3 cellular contexts compared by ENCODE assay signal in the genomic region with DNA sequence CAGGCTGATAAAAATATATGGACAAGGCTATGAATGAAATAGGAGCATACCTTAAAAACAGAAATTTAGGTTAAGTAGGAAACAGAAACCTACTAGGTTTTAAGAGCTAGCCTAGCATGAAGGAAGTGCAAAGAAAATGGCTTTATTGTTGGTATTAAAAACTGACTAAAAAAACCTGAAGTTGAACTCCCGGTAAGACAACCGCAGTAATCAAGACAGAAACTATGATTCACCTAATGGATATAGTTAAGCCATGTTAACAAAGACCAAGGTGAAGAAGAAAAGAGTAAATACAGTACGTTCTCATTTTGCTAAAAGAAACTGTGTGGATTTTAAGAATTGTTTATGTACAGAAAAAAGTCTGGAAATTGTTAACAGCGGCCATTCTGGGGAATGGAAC.
TF ChIP-seq lines count a peak whose summit lies in the region.

No MANE protein-coding gene starts in this region.

TF ChIP-seq in SK-N-SH, 30 proteins besides CTCF, POLR2A, EP300 and RAD21 (continued from another document):
- TF ChIP-seq TCF12 (IDR thresholded peaks at IDR 0.05) (no peak), CHD2 (IDR thresholded peaks at IDR 0.05; ENCODE audit: low read length, partially characterized antibody) (no peak), NRF1 (IDR thresholded peaks at IDR 0.05; ENCODE audit: low read depth, low read length) (no peak), FOXJ3 (CRISPR knock-in tag; IDR thresholded peaks at IDR 0.05) (no peak)
- TF ChIP-seq, protein P1, sequence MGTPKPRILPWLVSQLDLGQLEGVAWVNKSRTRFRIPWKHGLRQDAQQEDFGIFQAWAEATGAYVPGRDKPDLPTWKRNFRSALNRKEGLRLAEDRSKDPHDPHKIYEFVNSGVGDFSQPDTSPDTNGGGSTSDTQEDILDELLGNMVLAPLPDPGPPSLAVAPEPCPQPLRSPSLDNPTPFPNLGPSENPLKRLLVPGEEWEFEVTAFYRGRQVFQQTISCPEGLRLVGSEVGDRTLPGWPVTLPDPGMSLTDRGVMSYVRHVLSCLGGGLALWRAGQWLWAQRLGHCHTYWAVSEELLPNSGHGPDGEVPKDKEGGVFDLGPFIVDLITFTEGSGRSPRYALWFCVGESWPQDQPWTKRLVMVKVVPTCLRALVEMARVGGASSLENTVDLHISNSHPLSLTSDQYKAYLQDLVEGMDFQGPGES (IDR thresholded peaks at IDR 0.05; ENCODE audit: low read depth, low read length) = no peak
- TF ChIP-seq, protein P2, sequence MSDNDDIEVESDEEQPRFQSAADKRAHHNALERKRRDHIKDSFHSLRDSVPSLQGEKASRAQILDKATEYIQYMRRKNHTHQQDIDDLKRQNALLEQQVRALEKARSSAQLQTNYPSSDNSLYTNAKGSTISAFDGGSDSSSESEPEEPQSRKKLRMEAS (IDR thresholded peaks at IDR 0.05; ENCODE audit: low read depth) = no peak
TF ChIP-seq in SK-N-SH: peak in this region for 0.

TF ChIP-seq in SK-N-SH treated with all-trans-retinoic acid at 6 μM for 48 hours, 23 proteins besides CTCF, POLR2A, EP300 and RAD21 (continued from another document and continues in another):
- TF ChIP-seq CSDC2 (CRISPR knock-in tag; IDR thresholded peaks at IDR 0.05) (no peak), ZFP30 (CRISPR knock-in tag; IDR thresholded peaks at IDR 0.05) (no peak), ZFP3 (CRISPR knock-in tag; IDR thresholded peaks at IDR 0.05) (no peak), PPARA (CRISPR knock-in tag; IDR thresholded peaks at IDR 0.05; ENCODE audit: borderline replicate concordance) (no peak), ZNF8 (CRISPR knock-in tag; IDR thresholded peaks at IDR 0.05) (no peak), TCF4 (CRISPR knock-in tag; IDR thresholded peaks at IDR 0.05; ENCODE audit: borderline replicate concordance) (no peak), GLIS3 (CRISPR knock-in tag; IDR thresholded peaks at IDR 0.05) (no peak)
- TF ChIP-seq, protein P3, sequence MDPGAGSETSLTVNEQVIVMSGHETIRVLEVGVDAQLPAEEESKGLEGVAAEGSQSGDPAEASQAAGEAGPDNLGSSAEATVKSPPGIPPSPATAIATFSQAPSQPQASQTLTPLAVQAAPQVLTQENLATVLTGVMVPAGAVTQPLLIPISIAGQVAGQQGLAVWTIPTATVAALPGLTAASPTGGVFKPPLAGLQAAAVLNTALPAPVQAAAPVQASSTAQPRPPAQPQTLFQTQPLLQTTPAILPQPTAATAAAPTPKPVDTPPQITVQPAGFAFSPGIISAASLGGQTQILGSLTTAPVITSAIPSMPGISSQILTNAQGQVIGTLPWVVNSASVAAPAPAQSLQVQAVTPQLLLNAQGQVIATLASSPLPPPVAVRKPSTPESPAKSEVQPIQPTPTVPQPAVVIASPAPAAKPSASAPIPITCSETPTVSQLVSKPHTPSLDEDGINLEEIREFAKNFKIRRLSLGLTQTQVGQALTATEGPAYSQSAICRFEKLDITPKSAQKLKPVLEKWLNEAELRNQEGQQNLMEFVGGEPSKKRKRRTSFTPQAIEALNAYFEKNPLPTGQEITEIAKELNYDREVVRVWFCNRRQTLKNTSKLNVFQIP (CRISPR knock-in tag; IDR thresholded peaks at IDR 0.05; ENCODE audit: borderline replicate concordance, low read depth) = no peak
- TF ChIP-seq, protein P4, sequence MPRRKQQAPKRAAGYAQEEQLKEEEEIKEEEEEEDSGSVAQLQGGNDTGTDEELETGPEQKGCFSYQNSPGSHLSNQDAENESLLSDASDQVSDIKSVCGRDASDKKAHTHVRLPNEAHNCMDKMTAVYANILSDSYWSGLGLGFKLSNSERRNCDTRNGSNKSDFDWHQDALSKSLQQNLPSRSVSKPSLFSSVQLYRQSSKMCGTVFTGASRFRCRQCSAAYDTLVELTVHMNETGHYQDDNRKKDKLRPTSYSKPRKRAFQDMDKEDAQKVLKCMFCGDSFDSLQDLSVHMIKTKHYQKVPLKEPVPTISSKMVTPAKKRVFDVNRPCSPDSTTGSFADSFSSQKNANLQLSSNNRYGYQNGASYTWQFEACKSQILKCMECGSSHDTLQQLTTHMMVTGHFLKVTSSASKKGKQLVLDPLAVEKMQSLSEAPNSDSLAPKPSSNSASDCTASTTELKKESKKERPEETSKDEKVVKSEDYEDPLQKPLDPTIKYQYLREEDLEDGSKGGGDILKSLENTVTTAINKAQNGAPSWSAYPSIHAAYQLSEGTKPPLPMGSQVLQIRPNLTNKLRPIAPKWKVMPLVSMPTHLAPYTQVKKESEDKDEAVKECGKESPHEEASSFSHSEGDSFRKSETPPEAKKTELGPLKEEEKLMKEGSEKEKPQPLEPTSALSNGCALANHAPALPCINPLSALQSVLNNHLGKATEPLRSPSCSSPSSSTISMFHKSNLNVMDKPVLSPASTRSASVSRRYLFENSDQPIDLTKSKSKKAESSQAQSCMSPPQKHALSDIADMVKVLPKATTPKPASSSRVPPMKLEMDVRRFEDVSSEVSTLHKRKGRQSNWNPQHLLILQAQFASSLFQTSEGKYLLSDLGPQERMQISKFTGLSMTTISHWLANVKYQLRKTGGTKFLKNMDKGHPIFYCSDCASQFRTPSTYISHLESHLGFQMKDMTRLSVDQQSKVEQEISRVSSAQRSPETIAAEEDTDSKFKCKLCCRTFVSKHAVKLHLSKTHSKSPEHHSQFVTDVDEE (CRISPR knock-in tag; IDR thresholded peaks at IDR 0.05) = no peak
- TF ChIP-seq, protein P5, sequence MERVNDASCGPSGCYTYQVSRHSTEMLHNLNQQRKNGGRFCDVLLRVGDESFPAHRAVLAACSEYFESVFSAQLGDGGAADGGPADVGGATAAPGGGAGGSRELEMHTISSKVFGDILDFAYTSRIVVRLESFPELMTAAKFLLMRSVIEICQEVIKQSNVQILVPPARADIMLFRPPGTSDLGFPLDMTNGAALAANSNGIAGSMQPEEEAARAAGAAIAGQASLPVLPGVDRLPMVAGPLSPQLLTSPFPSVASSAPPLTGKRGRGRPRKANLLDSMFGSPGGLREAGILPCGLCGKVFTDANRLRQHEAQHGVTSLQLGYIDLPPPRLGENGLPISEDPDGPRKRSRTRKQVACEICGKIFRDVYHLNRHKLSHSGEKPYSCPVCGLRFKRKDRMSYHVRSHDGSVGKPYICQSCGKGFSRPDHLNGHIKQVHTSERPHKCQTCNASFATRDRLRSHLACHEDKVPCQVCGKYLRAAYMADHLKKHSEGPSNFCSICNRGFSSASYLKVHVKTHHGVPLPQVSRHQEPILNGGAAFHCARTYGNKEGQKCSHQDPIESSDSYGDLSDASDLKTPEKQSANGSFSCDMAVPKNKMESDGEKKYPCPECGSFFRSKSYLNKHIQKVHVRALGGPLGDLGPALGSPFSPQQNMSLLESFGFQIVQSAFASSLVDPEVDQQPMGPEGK (CRISPR knock-in tag; IDR thresholded peaks at IDR 0.05; ENCODE audit: borderline replicate concordance) = no peak
- TF ChIP-seq, protein P6, sequence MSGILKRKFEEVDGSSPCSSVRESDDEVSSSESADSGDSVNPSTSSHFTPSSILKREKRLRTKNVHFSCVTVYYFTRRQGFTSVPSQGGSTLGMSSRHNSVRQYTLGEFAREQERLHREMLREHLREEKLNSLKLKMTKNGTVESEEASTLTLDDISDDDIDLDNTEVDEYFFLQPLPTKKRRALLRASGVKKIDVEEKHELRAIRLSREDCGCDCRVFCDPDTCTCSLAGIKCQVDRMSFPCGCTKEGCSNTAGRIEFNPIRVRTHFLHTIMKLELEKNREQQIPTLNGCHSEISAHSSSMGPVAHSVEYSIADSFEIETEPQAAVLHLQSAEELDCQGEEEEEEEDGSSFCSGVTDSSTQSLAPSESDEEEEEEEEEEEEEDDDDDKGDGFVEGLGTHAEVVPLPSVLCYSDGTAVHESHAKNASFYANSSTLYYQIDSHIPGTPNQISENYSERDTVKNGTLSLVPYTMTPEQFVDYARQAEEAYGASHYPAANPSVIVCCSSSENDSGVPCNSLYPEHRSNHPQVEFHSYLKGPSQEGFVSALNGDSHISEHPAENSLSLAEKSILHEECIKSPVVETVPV (CRISPR knock-in tag; IDR thresholded peaks at IDR 0.05) = no peak
- TF ChIP-seq, protein P7, sequence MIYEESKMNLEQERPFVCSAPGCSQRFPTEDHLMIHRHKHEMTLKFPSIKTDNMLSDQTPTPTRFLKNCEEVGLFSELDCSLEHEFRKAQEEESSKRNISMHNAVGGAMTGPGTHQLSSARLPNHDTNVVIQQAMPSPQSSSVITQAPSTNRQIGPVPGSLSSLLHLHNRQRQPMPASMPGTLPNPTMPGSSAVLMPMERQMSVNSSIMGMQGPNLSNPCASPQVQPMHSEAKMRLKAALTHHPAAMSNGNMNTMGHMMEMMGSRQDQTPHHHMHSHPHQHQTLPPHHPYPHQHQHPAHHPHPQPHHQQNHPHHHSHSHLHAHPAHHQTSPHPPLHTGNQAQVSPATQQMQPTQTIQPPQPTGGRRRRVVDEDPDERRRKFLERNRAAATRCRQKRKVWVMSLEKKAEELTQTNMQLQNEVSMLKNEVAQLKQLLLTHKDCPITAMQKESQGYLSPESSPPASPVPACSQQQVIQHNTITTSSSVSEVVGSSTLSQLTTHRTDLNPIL (CRISPR knock-in tag; IDR thresholded peaks at IDR 0.05; ENCODE audit: low read depth) = no peak

TF ChIP-seq in HEK293T, 16 proteins besides CTCF, POLR2A, EP300 and RAD21 (continued from another document):
- TF ChIP-seq HDGF (IDR thresholded peaks at IDR 0.05; ENCODE audit: borderline replicate concordance) (no peak), SUZ12 (IDR thresholded peaks at IDR 0.05) (no peak), ZNF384 (IDR thresholded peaks at IDR 0.05) (no peak), SP1 (IDR thresholded peaks at IDR 0.05) (no peak), FOXA1 (IDR thresholded peaks at IDR 0.05) (no peak), L3MBTL2 (conservative IDR thresholded peaks at IDR 0.05) (no peak), BHLHE40 (IDR thresholded peaks at IDR 0.05; ENCODE audit: borderline replicate concordance) (no peak), ELF4 (IDR thresholded peaks at IDR 0.05) (no peak), NFRKB (IDR thresholded peaks at IDR 0.05) (no peak)
- TF ChIP-seq, protein P8, sequence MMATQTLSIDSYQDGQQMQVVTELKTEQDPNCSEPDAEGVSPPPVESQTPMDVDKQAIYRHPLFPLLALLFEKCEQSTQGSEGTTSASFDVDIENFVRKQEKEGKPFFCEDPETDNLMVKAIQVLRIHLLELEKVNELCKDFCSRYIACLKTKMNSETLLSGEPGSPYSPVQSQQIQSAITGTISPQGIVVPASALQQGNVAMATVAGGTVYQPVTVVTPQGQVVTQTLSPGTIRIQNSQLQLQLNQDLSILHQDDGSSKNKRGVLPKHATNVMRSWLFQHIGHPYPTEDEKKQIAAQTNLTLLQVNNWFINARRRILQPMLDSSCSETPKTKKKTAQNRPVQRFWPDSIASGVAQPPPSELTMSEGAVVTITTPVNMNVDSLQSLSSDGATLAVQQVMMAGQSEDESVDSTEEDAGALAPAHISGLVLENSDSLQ (IDR thresholded peaks at IDR 0.05) = no peak
